ENCODE assay signal across 10 cellular contexts in genomic region chr13:23656637-23657036, GRCh38.
A peak's percentile ranks its signal among the peaks of the same experiment; 100 is the strongest.
DNase-seq lines count a peak whose midpoint lies in the region; ATAC-seq, FAIRE-seq and TF ChIP-seq lines count a peak whose summit lies in the region.
"Had no signal": no experiment of that assay in that cellular context is flagged by ENCODE, and none has a peak within 500 bp of the region (broad histone marks: within the 10 kb centered on the region; RNA-seq: fewer than 3 reads in every experiment).

No MANE protein-coding gene starts in this region.

- ATAC-seq in HG02798 (IDR thresholded peaks at IDR 0.05; ENCODE audit: poor library complexity, unreplicated experiment), result no peak

- no peak for FAIRE-seq in endothelial cell of umbilical vein (lab: Jason Lieb, UNC)

- no peak overlapping the region for H3K4me2 ChIP-seq in endothelial cell of umbilical vein (ENCODE audit: insufficient read depth, low read length)

- peaks cover 10% of the 10 kb centered on the region for H3K36me3 Mint-ChIP-seq in endodermal cell (ENCODE audit: low read depth)
- H3K36me3 Mint-ChIP-seq: activated naive CD4-positive, alpha-beta T cell treated with anti-CD3 and anti-CD28 coated beads, Interleukin-2, amount 50 U/mL, for 24 hours had no signal

- POLR2A ChIA-PET in endothelial cell of umbilical vein (lab: Charles Lee), result no interaction called here

- BruUV-seq in endothelial cell of umbilical vein (replicated peaks; lab: Mats Ljungman, UMichigan), result no TSS peak

- no peaks in the 10 kb centered on the region for H3K9me1 ChIP-seq in endothelial cell of umbilical vein (replicated peaks; ENCODE audit: control insufficient read depth, extremely low read depth, insufficient read depth, low read length)

- H3K79me2 ChIP-seq in endothelial cell of umbilical vein (ENCODE audit: control insufficient read depth, insufficient read depth, low read length), result no peaks in the 10 kb centered on the region

- H3K27me3 Mint-ChIP-seq in endodermal cell (ENCODE audit: insufficient read depth), result no peaks in the 10 kb centered on the region

- H3K4me3 Mint-ChIP-seq in endodermal cell, result no peak overlapping the region
- H3K4me3 Mint-ChIP-seq: activated naive CD4-positive, alpha-beta T cell treated with anti-CD3 and anti-CD28 coated beads, Interleukin-2, amount 50 U/mL, for 24 hours had no signal

- no peaks in the 10 kb centered on the region for H3K4me1 ChIP-seq in endothelial cell of umbilical vein (ENCODE audit: control insufficient read depth, extremely low read depth, insufficient read depth, low read length)
- no peaks in the 10 kb centered on the region for H3K4me1 ChIP-seq in endodermal cell (ENCODE audit: control insufficient read depth, insufficient read depth, low read length)

- H3K27ac Mint-ChIP-seq in endodermal cell, result no peak overlapping the region
- H3K27ac Mint-ChIP-seq: activated naive CD4-positive, alpha-beta T cell treated with anti-CD3 and anti-CD28 coated beads, Interleukin-2, amount 50 U/mL, for 24 hours had no signal

- 81 to 90% methylated on average over 1 to 3 of the region's 3 CpGs for WGBS in endodermal cell (ENCODE audit: insufficient coverage in 1 of 2, insufficient read length in 1 of 2), 2 experiments

- no peak overlapping the region for H3K4me3 ChIP-seq in endothelial cell of umbilical vein (replicated peaks in 1 of 3; ENCODE audit: insufficient read depth in 1 of 3, low read depth in 1 of 3, low read length in 3 of 3)
- H3K4me3 ChIP-seq in endodermal cell (ENCODE audit: low read length), result no peak overlapping the region

- no peak overlapping the region for H2AFZ ChIP-seq in endothelial cell of umbilical vein (ENCODE audit: low read depth, low read length)

- DNase-seq in NCI-H1105 treated with DMSO at 0.1 percent for 48 hours (lab: John Stamatoyannopoulos, UW), result peak; percentile 11
- DNase-seq in NCI-H1105 (lab: John Stamatoyannopoulos, UW), result no peak
- DNase-seq in NCI-H524 (lab: John Stamatoyannopoulos, UW), result peak; percentile 97 to 99
- peak; percentile 48 for DNase-seq in endothelial cell of umbilical vein (ENCODE audit: low read depth, low spot score)
- peak; percentile 56 for DNase-seq in stromal cell of bone marrow (ENCODE audit: low read depth)
- DNase-seq in GM19240 (ENCODE audit: insufficient read length, low spot score), result no peak
- DNase-seq in endodermal cell, result no peak

- H3K9ac ChIP-seq in endothelial cell of umbilical vein (replicated peaks; ENCODE audit: extremely low read depth, insufficient read depth, low read length), result no peak overlapping the region
- H3K9ac ChIP-seq in endodermal cell (ENCODE audit: extremely low read depth, low read length, poor library complexity, severe bottlenecking), result no peak overlapping the region

- intact Hi-C loops in endothelial cell of umbilical vein (cut with micrococcal nuclease), result no loop called here

- no peaks in the 10 kb centered on the region for H4K20me1 ChIP-seq in endothelial cell of umbilical vein (replicated peaks; ENCODE audit: control insufficient read depth, extremely low read depth, insufficient read depth, low read length)

- no peak overlapping the region for H3K27ac ChIP-seq in endothelial cell of umbilical vein (ENCODE audit: insufficient read depth, low read depth, low read length)
- no peak overlapping the region for H3K27ac ChIP-seq in endodermal cell (ENCODE audit: low read depth, low read length)
- H3K27ac ChIP-seq: 22Rv1 had no signal

- H3K27me3 ChIP-seq in endothelial cell of umbilical vein (ENCODE audit: control insufficient read depth in 2 of 2, insufficient read depth in 2 of 2, low read length in 2 of 2) (peaks cover 2 to 8% of the 10 kb centered on the region in 2 experiments), endodermal cell (ENCODE audit: control insufficient read depth, insufficient read depth, low read length, poor library complexity, severe bottlenecking) (no peaks in the 10 kb centered on the region)

- dilution Hi-C loops in endothelial cell of umbilical vein (cut with MboI; ENCODE audit: extremely low pct_ligation_motif_present, low sequenced_read_pairs), result no loop called here

- H3K36me3 ChIP-seq in endothelial cell of umbilical vein (ENCODE audit: control insufficient read depth in 2 of 2, extremely low read depth in 1 of 2, insufficient read depth in 2 of 2, low read length in 2 of 2) (no peaks in the 10 kb centered on the region), endodermal cell (ENCODE audit: control insufficient read depth, insufficient read depth, low read length) (no peaks in the 10 kb centered on the region)

- H3K9me3 ChIP-seq in endothelial cell of umbilical vein (replicated peaks; ENCODE audit: control insufficient read depth, insufficient read depth, low read length) (no peaks in the 10 kb centered on the region), endodermal cell (ENCODE audit: control insufficient read depth, low read length) (peaks cover 6% of the 10 kb centered on the region)

- H3K9me3 Mint-ChIP-seq in endodermal cell, result peaks cover 7% of the 10 kb centered on the region
- H3K9me3 Mint-ChIP-seq: activated naive CD4-positive, alpha-beta T cell treated with anti-CD3 and anti-CD28 coated beads, Interleukin-2, amount 50 U/mL, for 24 hours had no signal

- CTCF ChIA-PET in endothelial cell of umbilical vein (lab: Charles Lee), result interaction anchor here (0.7 to 1.0 kb wide), 2 partner anchors 8 to 24 kb away, joined by 3 read pairs; no protein-coding TSS in a partner anchor

- H3K4me1 Mint-ChIP-seq in endodermal cell, result peaks cover 9% of the 10 kb centered on the region

- no peak for TF ChIP-seq POLR2A in endothelial cell of umbilical vein (IDR thresholded peaks at IDR 0.05; ENCODE audit: low read depth, low read length)

- TF ChIP-seq CTCF in endothelial cell of umbilical vein (IDR thresholded peaks at IDR 0.05; ENCODE audit: extremely low read depth in 1 of 2, insufficient read depth in 1 of 2, low read depth in 1 of 2, low read length in 2 of 2) (no peak), endodermal cell (conservative IDR thresholded peaks at IDR 0.05) (no peak)

TF ChIP-seq in endothelial cell of umbilical vein, 7 proteins besides CTCF, POLR2A, EP300 and RAD21:
- TF ChIP-seq GATA2 (IDR thresholded peaks at IDR 0.05; ENCODE audit: insufficient read depth, insufficient read length, low read depth, low read length), result no peak
- no peak for TF ChIP-seq JUN (IDR thresholded peaks at IDR 0.05; ENCODE audit: borderline replicate concordance, insufficient read depth, insufficient read length, low read depth)
- no peak for TF ChIP-seq MYC (IDR thresholded peaks at IDR 0.05; ENCODE audit: low read depth, low read length)
- TF ChIP-seq EZH2 (IDR thresholded peaks at IDR 0.05; ENCODE audit: borderline replicate concordance, low read depth, low read length, severe bottlenecking), result no peak
- no peak for TF ChIP-seq FOS (IDR thresholded peaks at IDR 0.05; ENCODE audit: borderline replicate concordance, insufficient read depth, low read length)
TF ChIP-seq in endothelial cell of umbilical vein: peak in this region for 0.

Comparison
In these comparisons a context has a peak if more than half of its experiments do, and no peak if none do; other contexts are left out.
1. DNase-seq: peak in NCI-H1105 treated with DMSO at 0.1 percent for 48 hours (single experiment), NCI-H524 (2 of 2), endothelial cell of umbilical vein (single experiment) and stromal cell of bone marrow (single experiment); none in NCI-H1105 (single experiment), GM19240 (single experiment) and endodermal cell (single experiment).